ENCODE assay signal across 33 cellular contexts in the genomic region with DNA sequence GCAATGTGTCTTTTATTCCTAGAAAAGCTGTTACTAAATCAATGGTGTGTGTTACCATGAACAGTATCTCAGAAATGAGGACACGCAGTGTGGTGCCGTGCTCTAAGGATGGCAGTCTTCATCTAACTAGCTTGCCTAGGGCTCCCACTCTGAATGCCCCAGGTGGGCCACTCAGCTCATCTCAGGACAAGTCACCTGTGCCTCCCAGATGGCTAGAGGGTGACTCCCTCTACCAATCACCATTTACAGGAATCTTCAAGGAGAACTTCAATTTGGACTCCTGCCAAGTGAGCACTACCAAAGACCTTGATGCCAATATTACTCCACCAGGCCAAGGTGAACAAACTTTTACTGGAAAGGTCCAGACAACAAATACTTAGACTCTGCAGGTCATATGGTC.
"Had no signal": no experiment of that assay in that cellular context is flagged by ENCODE, and none has a peak within 500 bp of the region (broad histone marks: within the 10 kb centered on the region; RNA-seq: fewer than 3 reads in every experiment).

No MANE protein-coding gene starts in this region.

- ATAC-seq: activated naive CD4-positive, alpha-beta T cell treated with anti-CD3 and anti-CD28 coated beads, Interleukin-2, amount 50 U/mL, for 72 hours; activated naive CD8-positive, alpha-beta T cell treated with anti-CD3 and anti-CD28 coated beads, Interleukin-2, amount 50 U/mL, for 24 hours; activated T-cell treated with anti-CD3 and anti-CD28 coated beads, Interleukin-2, amount 50 U/mL, for 4 hours; activated T-cell treated with anti-CD3 and anti-CD28 coated beads, Interleukin-2, amount 50 U/mL, for 72 hours; activated T-helper 17 cell treated with anti-CD3 and anti-CD28 coated beads, Interleukin-2, amount 50 U/mL, for 72 hours; body of pancreas had no signal

- H3K4me3 ChIP-seq: adrenal gland, ascending aorta, body of pancreas, breast epithelium, cardiac muscle cell had no signal

- H3K36me3 ChIP-seq: adrenal gland, ascending aorta, brain microvascular endothelial cell, breast epithelium, cardiac muscle cell had no signal

- FAIRE-seq: astrocyte, bronchial epithelial cell had no signal

- H3K27ac ChIP-seq: adrenal gland, ascending aorta, body of pancreas, brain microvascular endothelial cell, breast epithelium, cardiac muscle cell had no signal

- H3K9me3 ChIP-seq: adrenal gland, ascending aorta, body of pancreas, breast epithelium had no signal

- H3K27me3 ChIP-seq: adrenal gland, ascending aorta, body of pancreas, brain microvascular endothelial cell, breast epithelium, cardiac muscle cell had no signal

- DNase-seq: activated effector memory CD4-positive, alpha-beta T cell treated with anti-CD3 and anti-CD28 coated beads, Interleukin-2, amount 50 U/mL, for 16 hours; activated effector memory CD4-positive, alpha-beta T cell treated with Interleukin-2 at 50 U/mL for 16 hours; activated gamma-delta T cell; activated gamma-delta T cell treated with Interleukin-2 at 50 U/mL for 16 hours; activated naive CD4-positive, alpha-beta T cell; activated naive CD4-positive, alpha-beta T cell treated with anti-CD3 and anti-CD28 coated beads for 36 hours; activated naive CD4-positive, alpha-beta T cell treated with anti-CD3 and anti-CD28 coated beads, Interleukin-2, amount 10 ng/mL, durations not matched to agents 7 days and 5 days; activated naive CD4-positive, alpha-beta T cell treated with Interleukin-2 at 50 U/mL for 16 hours; activated naive CD8-positive, alpha-beta T cell treated with anti-CD3 and anti-CD28 coated beads for 36 hours; activated naive CD8-positive, alpha-beta T cell treated with anti-CD3 and anti-CD28 coated beads, Interleukin-2, amount 10 ng/mL, durations not matched to agents 7 days and 5 days; activated naive CD8-positive, alpha-beta T cell treated with anti-CD3 and anti-CD28 coated beads, Interleukin-2, amount 50 U/mL, for 24 hours; activated T-cell treated with anti-CD3 and anti-CD28 coated beads, Interleukin-2, amount 50 U/mL, for 1 hour; activated T-cell treated with anti-CD3 and anti-CD28 coated beads, Interleukin-2, amount 50 U/mL, for 24 hours; activated T-cell treated with anti-CD3 and anti-CD28 coated beads, Interleukin-2, amount 50 U/mL, for 4 hours; activated T-cell treated with anti-CD3 and anti-CD28 coated beads, Interleukin-2, amount 50 U/mL, for 48 hours; activated T-cell treated with anti-CD3 and anti-CD28 coated beads, Interleukin-2, amount 50 U/mL, for 72 hours; adrenal gland; amniotic stem cell; amygdala; anterior cingulate cortex; aorta; body of pancreas; brain microvascular endothelial cell; caudate nucleus; central memory CD4-positive, alpha-beta T cell; cerebellar nuclear complex had no signal

- H3K4me1 ChIP-seq: adrenal gland, ascending aorta had no signal
